In genomic region chr7:34759477-34760125, GRCh38 we compare ENCODE assay signal across 8 cellular contexts.
DNase-seq lines count a peak whose midpoint lies in the region; ATAC-seq, FAIRE-seq and TF ChIP-seq lines count a peak whose summit lies in the region.

No MANE protein-coding gene starts in this region.

- H3K27me3 ChIP-seq in spleen (replicated peaks in 1 of 7): no peaks in the 10 kb centered on the region

- TF ChIP-seq POLR2A in NB4 (IDR thresholded peaks at IDR 0.05; ENCODE audit: extremely low read depth, insufficient read length): no peak
- TF ChIP-seq POLR2A in spleen (IDR thresholded peaks at IDR 0.05): no peak

- FAIRE-seq in kidney (lab: Jason Lieb, UNC): no peak

- H3K27ac Mint-ChIP-seq in WTC11: 0 out of 2 replicates have a peak overlapping the region, but pooled peaks have one; percentile 54

- H3K4me3 ChIP-seq in NB4 (ENCODE audit: low read depth, low read length): no peak overlapping the region
- H3K4me3 ChIP-seq in kidney (ENCODE audit: low read length in 2 of 2): no peak overlapping the region
- H3K4me3 ChIP-seq in spleen: no peak overlapping the region

- CTCF ChIA-PET in WTC11 (lab: Charles Lee): no interaction called here

- peaks cover 5% of the 10 kb centered on the region; the same call in 1 of the 2 replicates for H3K4me1 Mint-ChIP-seq in WTC11

- H3K36me3 ChIP-seq in kidney (ENCODE audit: control insufficient read depth in 1 of 2, insufficient read depth in 2 of 2, low read length in 2 of 2) (no peaks in the 10 kb centered on the region), spleen (no peaks in the 10 kb centered on the region)

- TF ChIP-seq CTCF in 22Rv1 (IDR thresholded peaks at IDR 0.05) (peak; percentile 85), GM12872 (IDR thresholded peaks at IDR 0.05; ENCODE audit: insufficient read depth, low read depth, low read length) (peak; percentile 71), NB4 (IDR thresholded peaks at IDR 0.05; ENCODE audit: low read depth, low read length) (peak; percentile 69), WTC11 (IDR thresholded peaks at IDR 0.05) (peak; percentile 57), kidney (IDR thresholded peaks at IDR 0.05; ENCODE audit: borderline replicate concordance, extremely low read depth, insufficient read depth) (peak; percentile 52), spleen (IDR thresholded peaks at IDR 0.05 in 8 of 11, conservative IDR thresholded peaks at IDR 0.05 in 3 of 11) (peak in 5 of 11 experiments; percentile 23 to 40 (median 35))

- POLR2A ChIA-PET in WTC11 (lab: Charles Lee): no interaction called here

- 78 to 89% (median 87%) methylated on average over 3 of the region's 3 CpGs for WGBS in spleen, 5 donors

- H3K9me3 ChIP-seq in kidney (ENCODE audit: control insufficient read depth in 1 of 2, low read length in 2 of 2) (no peaks in the 10 kb centered on the region), spleen (no peaks in the 10 kb centered on the region)

- peak; percentile 94 for ATAC-seq in WTC11
- ATAC-seq in GM19452 (IDR thresholded peaks at IDR 0.05; ENCODE audit: unreplicated experiment): no peak
- ATAC-seq in GM19035 (IDR thresholded peaks at IDR 0.05; ENCODE audit: unreplicated experiment): no peak

- intact Hi-C loops in kidney (cut with DNase I): no loop called here
- intact Hi-C loops in spleen (cut with DNase I; ENCODE audit: low total_unique reads): no loop called here

- H3K9me3 Mint-ChIP-seq in WTC11: no peaks in the 10 kb centered on the region

- peaks cover 0 to 3% of the 10 kb centered on the region in 2 donors for H3K4me1 ChIP-seq in kidney (ENCODE audit: control insufficient read depth in 1 of 2, insufficient read depth in 1 of 2, low read depth in 1 of 2, low read length in 2 of 2)
- H3K4me1 ChIP-seq in spleen: no peaks in the 10 kb centered on the region

- no peak overlapping the region for H3K9ac ChIP-seq in kidney (ENCODE audit: low read length in 2 of 2)

- no peaks in the 10 kb centered on the region for H3K36me3 Mint-ChIP-seq in WTC11

- peak; percentile 51 for DNase-seq in NB4 (ENCODE audit: low read depth)
- DNase-seq in WTC11 (ENCODE audit: low spot score): no peak
- DNase-seq in kidney: no peak
- no peak for DNase-seq in spleen

- H3K27me3 Mint-ChIP-seq in WTC11 (ENCODE audit: low read depth): no peaks in the 10 kb centered on the region

- H3K27ac ChIP-seq in 22Rv1 (no peak overlapping the region), kidney (ENCODE audit: low read depth in 2 of 2, low read length in 2 of 2) (no peak overlapping the region), spleen (no peak overlapping the region)

- no peak overlapping the region for H3K4me3 Mint-ChIP-seq in WTC11

TF ChIP-seq in WTC11, 78 proteins besides CTCF, POLR2A, EP300 and RAD21:
- TF ChIP-seq FOXP1 (CRISPR knock-in tag; IDR thresholded peaks at IDR 0.05; ENCODE audit: borderline replicate concordance) (no peak), ZNF138 (CRISPR knock-in tag; conservative IDR thresholded peaks at IDR 0.05) (no peak), ZNF219 (CRISPR knock-in tag; IDR thresholded peaks at IDR 0.05; ENCODE audit: borderline replicate concordance) (no peak), TEAD1 (CRISPR knock-in tag; IDR thresholded peaks at IDR 0.05) (no peak), FOXJ3 (CRISPR knock-in tag; IDR thresholded peaks at IDR 0.05; ENCODE audit: borderline replicate concordance) (no peak), ZNF281 (CRISPR knock-in tag; IDR thresholded peaks at IDR 0.05) (no peak), ZNF317 (CRISPR knock-in tag; IDR thresholded peaks at IDR 0.05; ENCODE audit: borderline replicate concordance, low read depth) (no peak), ZMAT4 (CRISPR knock-in tag; IDR thresholded peaks at IDR 0.05) (no peak), ZNF671 (CRISPR knock-in tag; IDR thresholded peaks at IDR 0.05) (no peak), ZNF396 (CRISPR knock-in tag; IDR thresholded peaks at IDR 0.05; ENCODE audit: borderline replicate concordance) (no peak), GRHL2 (CRISPR knock-in tag; IDR thresholded peaks at IDR 0.05; ENCODE audit: insufficient replicate concordance, severe bottlenecking) (no peak), E2F4 (CRISPR knock-in tag; IDR thresholded peaks at IDR 0.05; ENCODE audit: borderline replicate concordance, low read depth) (no peak), USF1 (CRISPR knock-in tag; IDR thresholded peaks at IDR 0.05) (no peak), ARID4B (CRISPR knock-in tag; IDR thresholded peaks at IDR 0.05; ENCODE audit: borderline replicate concordance) (no peak)
